In the genomic region with DNA sequence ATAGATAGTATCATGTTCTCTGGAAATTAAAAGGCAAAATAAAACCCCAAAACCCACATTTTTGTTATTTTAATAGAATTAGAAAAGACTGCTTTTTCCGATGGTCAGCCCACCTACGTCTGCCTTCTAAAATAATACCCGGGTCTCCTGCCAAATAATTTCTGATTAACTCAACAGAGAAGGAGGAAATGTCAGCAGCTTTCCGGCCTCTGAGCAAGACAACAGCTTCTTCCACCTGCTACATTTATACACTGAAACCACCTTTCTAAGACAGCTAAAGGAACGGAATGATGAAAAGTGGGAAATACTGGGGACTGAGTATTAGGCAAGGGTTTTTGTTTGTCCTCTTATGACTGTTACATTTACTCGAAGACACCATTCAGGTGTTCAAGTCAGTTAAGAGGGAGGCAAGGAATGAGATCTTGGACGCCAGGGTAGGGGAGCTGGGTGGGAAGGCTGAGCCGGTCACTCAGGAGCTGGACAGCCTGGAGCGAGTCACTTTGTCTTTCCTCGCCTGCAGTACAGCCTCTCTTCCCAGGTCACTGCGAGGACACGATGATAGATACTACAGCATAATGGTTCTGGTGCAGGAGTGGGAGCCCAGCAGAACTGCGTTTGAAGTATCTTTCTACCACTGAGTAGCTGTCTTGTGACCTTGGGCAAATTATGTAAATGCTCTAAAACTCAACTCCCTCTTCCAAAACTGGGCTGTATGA, we compare ENCODE assay signal across 21 cellular contexts.
"Had no signal": no experiment of that assay in that cellular context is flagged by ENCODE, and none has a peak within 500 bp of the region (broad histone marks: within the 10 kb centered on the region; RNA-seq: fewer than 3 reads in every experiment).

No MANE protein-coding gene starts in this region.

- H3K9me3 ChIP-seq: adrenal gland, tibial artery had no signal

- H3K36me3 Mint-ChIP-seq: activated naive CD8-positive, alpha-beta T cell; naive thymus-derived CD4-positive, alpha-beta T cell had no signal

- FAIRE-seq: astrocyte, TTC549, urothelium cell line had no signal

- H3K4me3 ChIP-seq: adrenal gland, coronary artery, lung, tibial artery had no signal

- H3K4me3 Mint-ChIP-seq: activated naive CD8-positive, alpha-beta T cell; activated T-helper 17 cell treated with anti-CD3 and anti-CD28 coated beads, Interleukin-2, amount 50 U/mL, for 72 hours; naive thymus-derived CD4-positive, alpha-beta T cell had no signal

- H3K27me3 ChIP-seq: adrenal gland, tibial artery had no signal

- H3K36me3 ChIP-seq: adrenal gland, tibial artery had no signal

- H3K4me1 Mint-ChIP-seq: naive thymus-derived CD4-positive, alpha-beta T cell had no signal

- H3K27ac Mint-ChIP-seq: activated naive CD8-positive, alpha-beta T cell; activated T-helper 17 cell treated with anti-CD3 and anti-CD28 coated beads, Interleukin-2, amount 50 U/mL, for 72 hours; naive thymus-derived CD4-positive, alpha-beta T cell; progenitor cell of endocrine pancreas had no signal

- DNase-seq: activated CD4-positive, alpha-beta T cell treated with anti-CD3 and anti-CD28 coated beads for 1 hour; activated CD4-positive, alpha-beta T cell treated with anti-CD3 and anti-CD28 coated beads, Interleukin-2, amount 50 U/mL, for 1 hour; activated naive CD4-positive, alpha-beta T cell; activated T-cell treated with anti-CD3 and anti-CD28 coated beads, Interleukin-2, amount 50 U/mL, for 1 hour; adrenal gland; foreskin fibroblast; hippocampal formation; naive thymus-derived CD4-positive, alpha-beta T cell; retina; stimulated activated CD4-positive, alpha-beta T cell treated with anti-CD3 and anti-CD28 coated beads, Interleukin-4, amount 100 ng/mL, for 1 hour; stimulated activated naive CD4-positive, alpha-beta T cell; T-helper 1 cell; tibial artery had no signal

- H3K9me3 Mint-ChIP-seq: activated T-helper 17 cell treated with anti-CD3 and anti-CD28 coated beads, Interleukin-2, amount 50 U/mL, for 72 hours; naive thymus-derived CD4-positive, alpha-beta T cell had no signal

- H3K27ac ChIP-seq: adrenal gland, coronary artery, tibial artery had no signal

- ATAC-seq: activated T-helper 17 cell treated with anti-CD3 and anti-CD28 coated beads, Interleukin-2, amount 50 U/mL, for 72 hours; naive thymus-derived CD4-positive, alpha-beta T cell had no signal
